In the genomic region with DNA sequence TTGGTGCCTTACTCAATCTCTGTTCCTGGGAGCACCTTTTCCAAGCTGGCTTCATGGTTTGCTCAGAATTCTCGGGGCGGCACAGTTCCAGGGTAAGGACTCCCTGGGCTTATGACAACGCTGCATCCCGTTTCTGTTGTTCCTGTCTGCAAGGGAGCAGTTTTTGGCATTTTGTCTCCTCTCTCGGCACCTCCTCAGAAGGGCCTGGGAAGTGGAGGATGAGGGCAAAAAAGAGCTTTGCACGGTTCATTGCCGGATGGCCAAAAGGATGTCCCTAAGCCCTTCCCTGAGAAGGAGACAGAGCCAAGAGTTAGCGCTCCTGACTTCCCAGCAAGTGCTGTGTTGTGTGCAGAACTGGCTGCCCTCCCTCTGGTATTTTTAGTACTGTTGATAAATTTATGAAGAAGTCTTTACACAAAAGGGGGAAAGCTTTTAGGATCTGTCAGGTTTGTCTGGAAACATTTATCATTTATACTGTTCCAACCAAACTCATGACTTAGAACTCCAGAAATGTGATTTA, we compare ENCODE assay signal across 2 cellular contexts.
TF ChIP-seq lines count a peak whose summit lies in the region.

No MANE protein-coding gene starts in this region.

TF ChIP-seq in GM12878, 131 proteins besides CTCF, POLR2A, EP300 and RAD21:
- no peak for TF ChIP-seq CHD2 (IDR thresholded peaks at IDR 0.05; ENCODE audit: borderline replicate concordance, low read depth, low read length)
- no peak for TF ChIP-seq KLF5 (IDR thresholded peaks at IDR 0.05; ENCODE audit: partially characterized antibody)
- TF ChIP-seq MTA2 (IDR thresholded peaks at IDR 0.05; ENCODE audit: low read depth): no peak
- TF ChIP-seq, protein P1, sequence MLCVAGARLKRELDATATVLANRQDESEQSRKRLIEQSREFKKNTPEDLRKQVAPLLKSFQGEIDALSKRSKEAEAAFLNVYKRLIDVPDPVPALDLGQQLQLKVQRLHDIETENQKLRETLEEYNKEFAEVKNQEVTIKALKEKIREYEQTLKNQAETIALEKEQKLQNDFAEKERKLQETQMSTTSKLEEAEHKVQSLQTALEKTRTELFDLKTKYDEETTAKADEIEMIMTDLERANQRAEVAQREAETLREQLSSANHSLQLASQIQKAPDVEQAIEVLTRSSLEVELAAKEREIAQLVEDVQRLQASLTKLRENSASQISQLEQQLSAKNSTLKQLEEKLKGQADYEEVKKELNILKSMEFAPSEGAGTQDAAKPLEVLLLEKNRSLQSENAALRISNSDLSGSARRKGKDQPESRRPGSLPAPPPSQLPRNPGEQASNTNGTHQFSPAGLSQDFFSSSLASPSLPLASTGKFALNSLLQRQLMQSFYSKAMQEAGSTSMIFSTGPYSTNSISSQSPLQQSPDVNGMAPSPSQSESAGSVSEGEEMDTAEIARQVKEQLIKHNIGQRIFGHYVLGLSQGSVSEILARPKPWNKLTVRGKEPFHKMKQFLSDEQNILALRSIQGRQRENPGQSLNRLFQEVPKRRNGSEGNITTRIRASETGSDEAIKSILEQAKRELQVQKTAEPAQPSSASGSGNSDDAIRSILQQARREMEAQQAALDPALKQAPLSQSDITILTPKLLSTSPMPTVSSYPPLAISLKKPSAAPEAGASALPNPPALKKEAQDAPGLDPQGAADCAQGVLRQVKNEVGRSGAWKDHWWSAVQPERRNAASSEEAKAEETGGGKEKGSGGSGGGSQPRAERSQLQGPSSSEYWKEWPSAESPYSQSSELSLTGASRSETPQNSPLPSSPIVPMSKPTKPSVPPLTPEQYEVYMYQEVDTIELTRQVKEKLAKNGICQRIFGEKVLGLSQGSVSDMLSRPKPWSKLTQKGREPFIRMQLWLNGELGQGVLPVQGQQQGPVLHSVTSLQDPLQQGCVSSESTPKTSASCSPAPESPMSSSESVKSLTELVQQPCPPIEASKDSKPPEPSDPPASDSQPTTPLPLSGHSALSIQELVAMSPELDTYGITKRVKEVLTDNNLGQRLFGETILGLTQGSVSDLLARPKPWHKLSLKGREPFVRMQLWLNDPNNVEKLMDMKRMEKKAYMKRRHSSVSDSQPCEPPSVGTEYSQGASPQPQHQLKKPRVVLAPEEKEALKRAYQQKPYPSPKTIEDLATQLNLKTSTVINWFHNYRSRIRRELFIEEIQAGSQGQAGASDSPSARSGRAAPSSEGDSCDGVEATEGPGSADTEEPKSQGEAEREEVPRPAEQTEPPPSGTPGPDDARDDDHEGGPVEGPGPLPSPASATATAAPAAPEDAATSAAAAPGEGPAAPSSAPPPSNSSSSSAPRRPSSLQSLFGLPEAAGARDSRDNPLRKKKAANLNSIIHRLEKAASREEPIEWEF (IDR thresholded peaks at IDR 0.05; ENCODE audit: insufficient replicate concordance, low read depth, low read length): no peak
- TF ChIP-seq KDM1A (IDR thresholded peaks at IDR 0.05; ENCODE audit: borderline replicate concordance): no peak
- no peak for TF ChIP-seq ZNF217 (IDR thresholded peaks at IDR 0.05)
- TF ChIP-seq ZNF207 (IDR thresholded peaks at IDR 0.05; ENCODE audit: borderline replicate concordance): no peak
- TF ChIP-seq IKZF1 (conservative IDR thresholded peaks at IDR 0.05): no peak
- TF ChIP-seq, protein P2, sequence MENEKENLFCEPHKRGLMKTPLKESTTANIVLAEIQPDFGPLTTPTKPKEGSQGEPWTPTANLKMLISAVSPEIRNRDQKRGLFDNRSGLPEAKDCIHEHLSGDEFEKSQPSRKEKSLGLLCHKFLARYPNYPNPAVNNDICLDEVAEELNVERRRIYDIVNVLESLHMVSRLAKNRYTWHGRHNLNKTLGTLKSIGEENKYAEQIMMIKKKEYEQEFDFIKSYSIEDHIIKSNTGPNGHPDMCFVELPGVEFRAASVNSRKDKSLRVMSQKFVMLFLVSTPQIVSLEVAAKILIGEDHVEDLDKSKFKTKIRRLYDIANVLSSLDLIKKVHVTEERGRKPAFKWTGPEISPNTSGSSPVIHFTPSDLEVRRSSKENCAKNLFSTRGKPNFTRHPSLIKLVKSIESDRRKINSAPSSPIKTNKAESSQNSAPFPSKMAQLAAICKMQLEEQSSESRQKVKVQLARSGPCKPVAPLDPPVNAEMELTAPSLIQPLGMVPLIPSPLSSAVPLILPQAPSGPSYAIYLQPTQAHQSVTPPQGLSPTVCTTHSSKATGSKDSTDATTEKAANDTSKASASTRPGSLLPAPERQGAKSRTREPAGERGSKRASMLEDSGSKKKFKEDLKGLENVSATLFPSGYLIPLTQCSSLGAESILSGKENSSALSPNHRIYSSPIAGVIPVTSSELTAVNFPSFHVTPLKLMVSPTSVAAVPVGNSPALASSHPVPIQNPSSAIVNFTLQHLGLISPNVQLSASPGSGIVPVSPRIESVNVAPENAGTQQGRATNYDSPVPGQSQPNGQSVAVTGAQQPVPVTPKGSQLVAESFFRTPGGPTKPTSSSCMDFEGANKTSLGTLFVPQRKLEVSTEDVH (IDR thresholded peaks at IDR 0.05; ENCODE audit: low read depth, partially characterized antibody): no peak
- no peak for TF ChIP-seq HDAC2 (IDR thresholded peaks at IDR 0.05)
- TF ChIP-seq SUPT20H (IDR thresholded peaks at IDR 0.05; ENCODE audit: borderline replicate concordance, control insufficient read depth, low read depth, low read length): no peak
- no peak for TF ChIP-seq SREBF2 (IDR thresholded peaks at IDR 0.05; ENCODE audit: low read length)
- no peak for TF ChIP-seq FOXM1 (IDR thresholded peaks at IDR 0.05; ENCODE audit: low read depth, low read length)
- TF ChIP-seq, protein P3, sequence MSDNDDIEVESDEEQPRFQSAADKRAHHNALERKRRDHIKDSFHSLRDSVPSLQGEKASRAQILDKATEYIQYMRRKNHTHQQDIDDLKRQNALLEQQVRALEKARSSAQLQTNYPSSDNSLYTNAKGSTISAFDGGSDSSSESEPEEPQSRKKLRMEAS (IDR thresholded peaks at IDR 0.05; ENCODE audit: low read depth, low read length): no peak
- no peak for TF ChIP-seq TBL1XR1 (IDR thresholded peaks at IDR 0.05; ENCODE audit: low read depth, low read length)
- TF ChIP-seq RAD51 (IDR thresholded peaks at IDR 0.05): no peak
- no peak for TF ChIP-seq KAT2A (conservative IDR thresholded peaks at IDR 0.05; ENCODE audit: control insufficient read depth, low read depth, low read length)
- no peak for TF ChIP-seq NFIC (IDR thresholded peaks at IDR 0.05; ENCODE audit: low read depth, low read length)
- no peak for TF ChIP-seq NBN (IDR thresholded peaks at IDR 0.05)
- no peak for TF ChIP-seq GATAD2B (conservative IDR thresholded peaks at IDR 0.05; ENCODE audit: low read depth)

TF ChIP-seq in GM12891, 5 proteins besides CTCF, POLR2A, EP300 and RAD21:
- TF ChIP-seq PAX5 (IDR thresholded peaks at IDR 0.05; ENCODE audit: insufficient read depth, low read length, severe bottlenecking) (no peak), POU2F2 (IDR thresholded peaks at IDR 0.05; ENCODE audit: low read depth, low read length) (no peak), SPI1 (IDR thresholded peaks at IDR 0.05; ENCODE audit: low read depth, low read length) (no peak), POLR2AphosphoS5 (IDR thresholded peaks at IDR 0.05; ENCODE audit: low read depth, low read length) (no peak), TAF1 (IDR thresholded peaks at IDR 0.05; ENCODE audit: low read depth, low read length) (no peak)
